ENCODE assay signal across 8 cellular contexts in the genomic region with DNA sequence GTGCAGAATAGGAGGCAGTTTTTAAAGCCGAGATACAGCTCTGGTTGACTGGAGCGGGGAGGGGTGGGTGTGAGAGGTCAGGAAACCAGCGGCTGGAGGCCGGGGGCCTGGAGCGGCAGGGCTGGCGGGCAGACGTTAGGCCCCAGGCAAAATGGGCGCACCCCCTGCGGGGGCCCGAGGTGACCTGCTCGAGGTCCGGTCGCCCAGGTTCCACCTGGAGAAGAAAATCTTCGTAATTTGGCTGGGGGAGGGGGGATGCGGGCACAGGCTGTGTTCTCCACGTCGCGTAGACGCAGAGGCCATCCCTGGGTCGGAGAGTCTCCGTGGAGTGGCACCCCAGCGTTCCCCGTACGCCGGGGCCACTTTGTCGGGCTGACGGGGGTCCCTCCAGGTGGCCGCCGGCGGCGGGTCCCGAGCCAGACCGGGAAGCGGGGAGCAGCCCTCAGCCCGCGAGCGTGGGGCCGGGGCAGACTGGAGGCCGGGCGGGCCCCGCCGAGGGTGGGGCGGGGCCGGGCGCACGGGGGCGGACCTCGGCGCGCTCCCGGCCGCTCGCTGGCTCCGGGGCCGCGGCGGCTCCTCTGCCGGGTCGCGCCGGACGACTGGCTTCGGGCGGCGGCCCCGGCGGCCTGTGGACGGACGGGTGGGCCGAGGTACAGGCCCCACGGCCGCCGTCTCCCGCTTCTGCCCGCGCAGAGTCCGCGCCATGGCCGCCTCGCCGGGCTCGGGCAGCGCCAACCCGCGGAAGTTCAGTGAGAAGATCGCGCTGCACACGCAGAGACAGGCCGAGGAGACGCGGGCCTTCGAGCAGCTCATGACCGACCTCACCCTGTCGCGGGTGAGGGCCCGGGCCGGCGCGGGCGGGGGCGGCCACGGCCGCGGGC. TPM values are rescaled to one million over a fixed set of nuclear protein-coding genes. Genes with fewer than 3 reads are reported as not detected.
A peak's percentile ranks its signal among the peaks of the same experiment; 100 is the strongest.
DNase-seq lines count a peak whose midpoint lies in the region; ATAC-seq and TF ChIP-seq lines count a peak whose summit lies in the region.

A gene with protein sequence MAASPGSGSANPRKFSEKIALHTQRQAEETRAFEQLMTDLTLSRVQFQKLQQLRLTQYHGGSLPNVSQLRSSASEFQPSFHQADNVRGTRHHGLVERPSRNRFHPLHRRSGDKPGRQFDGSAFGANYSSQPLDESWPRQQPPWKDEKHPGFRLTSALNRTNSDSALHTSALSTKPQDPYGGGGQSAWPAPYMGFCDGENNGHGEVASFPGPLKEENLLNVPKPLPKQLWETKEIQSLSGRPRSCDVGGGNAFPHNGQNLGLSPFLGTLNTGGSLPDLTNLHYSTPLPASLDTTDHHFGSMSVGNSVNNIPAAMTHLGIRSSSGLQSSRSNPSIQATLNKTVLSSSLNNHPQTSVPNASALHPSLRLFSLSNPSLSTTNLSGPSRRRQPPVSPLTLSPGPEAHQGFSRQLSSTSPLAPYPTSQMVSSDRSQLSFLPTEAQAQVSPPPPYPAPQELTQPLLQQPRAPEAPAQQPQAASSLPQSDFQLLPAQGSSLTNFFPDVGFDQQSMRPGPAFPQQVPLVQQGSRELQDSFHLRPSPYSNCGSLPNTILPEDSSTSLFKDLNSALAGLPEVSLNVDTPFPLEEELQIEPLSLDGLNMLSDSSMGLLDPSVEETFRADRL (plus strand): TSS at position 555 of the 881 bp plus-strand sequence. CDS start 149 bp downstream, at position 704.

- H3K4me3 Mint-ChIP-seq in endodermal cell, result peak within 1 kb of the TSS; percentile 77

- ATAC-seq in HG02885 (IDR thresholded peaks at IDR 0.05; ENCODE audit: poor library complexity, unreplicated experiment), result peak; percentile 84

- DNase-seq in SKM-1 treated with dmso at 0.1 percent for 144 hours (lab: John Stamatoyannopoulos, UW; ENCODE audit: unreplicated experiment), result peak; percentile 10
- DNase-seq in SKM-1 (lab: John Stamatoyannopoulos, UW; ENCODE audit: unreplicated experiment), result no peak
- DNase-seq in NCI-H526 (lab: John Stamatoyannopoulos, UW), result peak; percentile 6 to 79
- peak; percentile 18 to 45 (median 23) for DNase-seq in activated CD8-positive, alpha-beta memory T cell treated with anti-CD3 and anti-CD28 coated beads for 48 hours (ENCODE audit: low read depth in 2 of 3, low spot score in 2 of 3)
- DNase-seq in endodermal cell, result peak; percentile 78
- DNase-seq in stimulated activated CD8-positive, alpha-beta memory T cell treated with anti-CD3 and anti-CD28 coated beads, Interleukin-4, amount 100 ng/mL, for 48 hours, result peak; percentile 62

- no peaks in the 10 kb centered on the region for H3K9me3 Mint-ChIP-seq in endodermal cell

- H3K4me3 ChIP-seq in endodermal cell (ENCODE audit: low read length) (peak within 1 kb of the TSS; percentile 90), mesodermal cell (ENCODE audit: extremely low read depth, insufficient read depth, low read length, poor library complexity, severe bottlenecking) (peak within 1 kb of the TSS; percentile 64)

- H3K4me1 ChIP-seq in endodermal cell (ENCODE audit: control insufficient read depth, insufficient read depth, low read length), result peaks cover 2% of the 10 kb centered on the region
- no peaks in the 10 kb centered on the region for H3K4me1 ChIP-seq in mesodermal cell (ENCODE audit: control insufficient read depth, insufficient read depth, low read length, poor library complexity, severe bottlenecking)

- 5 to 10% methylated on average over 51 to 104 of the region's 104 CpGs for WGBS in endodermal cell (ENCODE audit: insufficient coverage in 1 of 2, insufficient read length in 1 of 2), 2 experiments
- WGBS in mesodermal cell (ENCODE audit: insufficient coverage in 2 of 2), 2 experiments, result 3 to 4% methylated on average over 63 to 79 of the region's 104 CpGs

- peaks cover 26% of the 10 kb centered on the region for H3K27me3 ChIP-seq in endodermal cell (ENCODE audit: control insufficient read depth, insufficient read depth, low read length, poor library complexity, severe bottlenecking)

- H3K27ac ChIP-seq in endodermal cell (ENCODE audit: low read depth, low read length), result no peak within 1 kb of the TSS
- no peak within 1 kb of the TSS for H3K27ac ChIP-seq in mesodermal cell (ENCODE audit: low read depth, low read length, severe bottlenecking)

- no peak for TF ChIP-seq CTCF in endodermal cell (conservative IDR thresholded peaks at IDR 0.05)

- H3K4me1 Mint-ChIP-seq in endodermal cell, result peaks cover 4% of the 10 kb centered on the region

- no peaks in the 10 kb centered on the region for H3K9me3 ChIP-seq in endodermal cell (ENCODE audit: control insufficient read depth, low read length)
- H3K9me3 ChIP-seq in mesodermal cell (ENCODE audit: control insufficient read depth, low read length), result no peaks in the 10 kb centered on the region

- H3K27ac Mint-ChIP-seq in endodermal cell, result peak within 1 kb of the TSS; percentile 2

- H3K9ac ChIP-seq in endodermal cell (ENCODE audit: extremely low read depth, low read length, poor library complexity, severe bottlenecking), result peak within 1 kb of the TSS; percentile 44

- H3K36me3 ChIP-seq in endodermal cell (ENCODE audit: control insufficient read depth, insufficient read depth, low read length), result no peaks in the 10 kb centered on the region
- no peaks in the 10 kb centered on the region for H3K36me3 ChIP-seq in mesodermal cell (ENCODE audit: control insufficient read depth, insufficient read depth, low read length)

- H3K27me3 Mint-ChIP-seq in endodermal cell (ENCODE audit: insufficient read depth), result peaks cover 49% of the 10 kb centered on the region

- H3K36me3 Mint-ChIP-seq in endodermal cell (ENCODE audit: low read depth), result no peaks in the 10 kb centered on the region

RNA-seq across cellular contexts. Expression of the gene that starts here (rescaled TPM):
- total RNA-seq in endodermal cell, result 10 to 100 TPM; 17.3 to 21.9 TPM
- 13.9 TPM for polyA plus RNA-seq in endodermal cell (2013, experiment 1 of 2)
- polyA plus RNA-seq in endodermal cell (2013, experiment 2 of 2), result 12.7 TPM
- polyA plus RNA-seq in mesodermal cell (2013, experiment 1 of 2), result 13.6 TPM
- 12.4 TPM for polyA plus RNA-seq in mesodermal cell (2013, experiment 2 of 2)
